Comparison of ENCODE assay signal across 1 cellular context in the genomic region with DNA sequence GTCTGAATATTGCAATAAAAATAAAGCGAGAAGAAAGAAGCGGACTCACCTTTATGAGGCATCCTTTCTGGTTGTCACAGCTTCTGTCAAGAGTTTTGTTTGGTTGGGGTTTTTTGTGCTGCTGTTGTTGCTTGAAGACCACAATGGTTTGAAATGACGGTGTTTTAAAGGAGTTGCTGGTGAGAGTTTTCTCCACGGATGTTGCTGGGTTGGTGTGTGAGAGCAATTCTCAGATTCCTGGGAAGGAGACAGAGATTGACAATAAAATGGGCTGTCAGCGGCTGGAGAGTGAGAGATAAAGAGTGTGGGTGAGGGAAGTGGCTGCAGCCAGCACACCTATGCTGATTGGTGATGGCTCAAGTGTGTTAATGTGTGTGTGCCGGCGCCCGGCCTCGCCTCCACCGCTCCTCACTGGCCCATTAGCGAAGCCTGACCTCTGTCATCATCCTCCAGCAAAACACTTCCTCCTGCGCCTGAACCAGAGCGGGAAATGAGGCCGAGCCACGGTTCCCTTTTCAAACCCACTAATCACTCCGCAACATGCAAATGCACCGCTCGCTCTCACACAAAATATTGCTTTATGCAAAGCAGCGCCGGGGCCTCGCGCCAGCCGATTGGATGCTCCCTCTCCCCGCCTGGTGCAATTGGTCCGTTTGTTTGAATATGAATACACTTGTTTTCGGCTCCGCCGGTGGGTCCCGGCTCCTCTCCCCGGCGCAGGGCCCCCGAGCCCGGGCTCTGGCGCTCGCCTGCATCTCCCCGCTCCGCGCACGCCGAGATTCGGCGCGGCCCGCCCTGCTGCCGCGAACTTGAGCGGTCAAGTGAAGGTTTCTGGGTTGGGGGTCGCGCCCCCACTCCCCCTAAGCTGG.
TF ChIP-seq lines count a peak whose summit lies in the region.

A gene (minus strand): TSS at position 544 of the 869 bp plus-strand sequence. CDS start 4,911 bp downstream, outside the sequence.

TF ChIP-seq in HEK293, 187 proteins besides CTCF, POLR2A, EP300 and RAD21 (continued from another document and continues in another):
- TF ChIP-seq, protein P1, sequence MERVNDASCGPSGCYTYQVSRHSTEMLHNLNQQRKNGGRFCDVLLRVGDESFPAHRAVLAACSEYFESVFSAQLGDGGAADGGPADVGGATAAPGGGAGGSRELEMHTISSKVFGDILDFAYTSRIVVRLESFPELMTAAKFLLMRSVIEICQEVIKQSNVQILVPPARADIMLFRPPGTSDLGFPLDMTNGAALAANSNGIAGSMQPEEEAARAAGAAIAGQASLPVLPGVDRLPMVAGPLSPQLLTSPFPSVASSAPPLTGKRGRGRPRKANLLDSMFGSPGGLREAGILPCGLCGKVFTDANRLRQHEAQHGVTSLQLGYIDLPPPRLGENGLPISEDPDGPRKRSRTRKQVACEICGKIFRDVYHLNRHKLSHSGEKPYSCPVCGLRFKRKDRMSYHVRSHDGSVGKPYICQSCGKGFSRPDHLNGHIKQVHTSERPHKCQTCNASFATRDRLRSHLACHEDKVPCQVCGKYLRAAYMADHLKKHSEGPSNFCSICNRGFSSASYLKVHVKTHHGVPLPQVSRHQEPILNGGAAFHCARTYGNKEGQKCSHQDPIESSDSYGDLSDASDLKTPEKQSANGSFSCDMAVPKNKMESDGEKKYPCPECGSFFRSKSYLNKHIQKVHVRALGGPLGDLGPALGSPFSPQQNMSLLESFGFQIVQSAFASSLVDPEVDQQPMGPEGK (tag by site-specific recombination; IDR thresholded peaks at IDR 0.05) = peak; percentile 35; the same call in 1 of the 2 replicates
- TF ChIP-seq, protein P2, sequence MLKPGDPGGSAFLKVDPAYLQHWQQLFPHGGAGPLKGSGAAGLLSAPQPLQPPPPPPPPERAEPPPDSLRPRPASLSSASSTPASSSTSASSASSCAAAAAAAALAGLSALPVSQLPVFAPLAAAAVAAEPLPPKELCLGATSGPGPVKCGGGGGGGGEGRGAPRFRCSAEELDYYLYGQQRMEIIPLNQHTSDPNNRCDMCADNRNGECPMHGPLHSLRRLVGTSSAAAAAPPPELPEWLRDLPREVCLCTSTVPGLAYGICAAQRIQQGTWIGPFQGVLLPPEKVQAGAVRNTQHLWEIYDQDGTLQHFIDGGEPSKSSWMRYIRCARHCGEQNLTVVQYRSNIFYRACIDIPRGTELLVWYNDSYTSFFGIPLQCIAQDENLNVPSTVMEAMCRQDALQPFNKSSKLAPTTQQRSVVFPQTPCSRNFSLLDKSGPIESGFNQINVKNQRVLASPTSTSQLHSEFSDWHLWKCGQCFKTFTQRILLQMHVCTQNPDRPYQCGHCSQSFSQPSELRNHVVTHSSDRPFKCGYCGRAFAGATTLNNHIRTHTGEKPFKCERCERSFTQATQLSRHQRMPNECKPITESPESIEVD (tag by site-specific recombination; IDR thresholded peaks at IDR 0.05) = 0 out of 2 replicates have a peak, but pooled peaks have one; percentile 8
- TF ChIP-seq ZNF777 (tag by site-specific recombination; IDR thresholded peaks at IDR 0.05; ENCODE audit: borderline replicate concordance) = no peak
- TF ChIP-seq ZFP37 (tag by site-specific recombination; IDR thresholded peaks at IDR 0.05) = no peak
- no peak for TF ChIP-seq ZNF341 (tag by site-specific recombination; IDR thresholded peaks at IDR 0.05; ENCODE audit: low read depth)
- TF ChIP-seq ZNF600 (tag by site-specific recombination; IDR thresholded peaks at IDR 0.05) = peak; percentile 97; the same call in 1 of the 2 replicates
- TF ChIP-seq, protein P3, sequence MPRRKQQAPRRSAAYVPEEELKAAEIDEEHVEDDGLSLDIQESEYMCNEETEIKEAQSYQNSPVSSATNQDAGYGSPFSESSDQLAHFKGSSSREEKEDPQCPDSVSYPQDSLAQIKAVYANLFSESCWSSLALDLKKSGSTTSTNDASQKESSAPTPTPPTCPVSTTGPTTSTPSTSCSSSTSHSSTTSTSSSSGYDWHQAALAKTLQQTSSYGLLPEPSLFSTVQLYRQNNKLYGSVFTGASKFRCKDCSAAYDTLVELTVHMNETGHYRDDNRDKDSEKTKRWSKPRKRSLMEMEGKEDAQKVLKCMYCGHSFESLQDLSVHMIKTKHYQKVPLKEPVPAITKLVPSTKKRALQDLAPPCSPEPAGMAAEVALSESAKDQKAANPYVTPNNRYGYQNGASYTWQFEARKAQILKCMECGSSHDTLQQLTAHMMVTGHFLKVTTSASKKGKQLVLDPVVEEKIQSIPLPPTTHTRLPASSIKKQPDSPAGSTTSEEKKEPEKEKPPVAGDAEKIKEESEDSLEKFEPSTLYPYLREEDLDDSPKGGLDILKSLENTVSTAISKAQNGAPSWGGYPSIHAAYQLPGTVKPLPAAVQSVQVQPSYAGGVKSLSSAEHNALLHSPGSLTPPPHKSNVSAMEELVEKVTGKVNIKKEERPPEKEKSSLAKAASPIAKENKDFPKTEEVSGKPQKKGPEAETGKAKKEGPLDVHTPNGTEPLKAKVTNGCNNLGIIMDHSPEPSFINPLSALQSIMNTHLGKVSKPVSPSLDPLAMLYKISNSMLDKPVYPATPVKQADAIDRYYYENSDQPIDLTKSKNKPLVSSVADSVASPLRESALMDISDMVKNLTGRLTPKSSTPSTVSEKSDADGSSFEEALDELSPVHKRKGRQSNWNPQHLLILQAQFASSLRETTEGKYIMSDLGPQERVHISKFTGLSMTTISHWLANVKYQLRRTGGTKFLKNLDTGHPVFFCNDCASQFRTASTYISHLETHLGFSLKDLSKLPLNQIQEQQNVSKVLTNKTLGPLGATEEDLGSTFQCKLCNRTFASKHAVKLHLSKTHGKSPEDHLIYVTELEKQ (tag by site-specific recombination; IDR thresholded peaks at IDR 0.05; ENCODE audit: borderline replicate concordance) = peak; percentile 86
- TF ChIP-seq, protein P4, sequence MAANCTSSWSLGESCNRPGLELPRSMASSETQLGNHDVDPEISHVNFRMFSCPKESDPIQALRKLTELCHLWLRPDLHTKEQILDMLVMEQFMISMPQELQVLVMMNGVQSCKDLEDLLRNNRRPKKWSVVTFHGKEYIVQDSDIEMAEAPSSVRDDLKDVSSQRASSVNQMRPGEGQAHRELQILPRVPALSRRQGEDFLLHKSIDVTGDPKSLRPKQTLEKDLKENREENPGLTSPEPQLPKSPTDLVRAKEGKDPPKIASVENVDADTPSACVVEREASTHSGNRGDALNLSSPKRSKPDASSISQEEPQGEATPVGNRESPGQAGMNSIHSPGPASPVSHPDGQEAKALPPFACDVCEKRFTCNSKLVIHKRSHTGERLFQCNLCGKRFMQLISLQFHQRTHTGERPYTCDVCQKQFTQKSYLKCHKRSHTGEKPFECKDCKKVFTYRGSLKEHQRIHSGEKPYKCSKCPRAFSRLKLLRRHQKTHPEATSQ (tag by site-specific recombination; IDR thresholded peaks at IDR 0.05) = no peak
- no peak for TF ChIP-seq ZNF585B (tag by site-specific recombination; IDR thresholded peaks at IDR 0.05)
- TF ChIP-seq KLF9 (tag by site-specific recombination; IDR thresholded peaks at IDR 0.05; ENCODE audit: low read depth) = no peak
- TF ChIP-seq ZNF660 (tag by site-specific recombination; IDR thresholded peaks at IDR 0.05) = no peak
- TF ChIP-seq, protein P5, sequence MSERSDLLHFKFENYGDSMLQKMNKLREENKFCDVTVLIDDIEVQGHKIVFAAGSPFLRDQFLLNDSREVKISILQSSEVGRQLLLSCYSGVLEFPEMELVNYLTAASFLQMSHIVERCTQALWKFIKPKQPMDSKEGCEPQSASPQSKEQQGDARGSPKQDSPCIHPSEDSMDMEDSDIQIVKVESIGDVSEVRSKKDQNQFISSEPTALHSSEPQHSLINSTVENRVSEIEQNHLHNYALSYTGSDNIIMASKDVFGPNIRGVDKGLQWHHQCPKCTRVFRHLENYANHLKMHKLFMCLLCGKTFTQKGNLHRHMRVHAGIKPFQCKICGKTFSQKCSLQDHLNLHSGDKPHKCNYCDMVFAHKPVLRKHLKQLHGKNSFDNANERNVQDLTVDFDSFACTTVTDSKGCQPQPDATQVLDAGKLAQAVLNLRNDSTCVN (tag by site-specific recombination; optimal IDR thresholded peaks at IDR 0.05) = peak; percentile 65
- TF ChIP-seq, protein P6, sequence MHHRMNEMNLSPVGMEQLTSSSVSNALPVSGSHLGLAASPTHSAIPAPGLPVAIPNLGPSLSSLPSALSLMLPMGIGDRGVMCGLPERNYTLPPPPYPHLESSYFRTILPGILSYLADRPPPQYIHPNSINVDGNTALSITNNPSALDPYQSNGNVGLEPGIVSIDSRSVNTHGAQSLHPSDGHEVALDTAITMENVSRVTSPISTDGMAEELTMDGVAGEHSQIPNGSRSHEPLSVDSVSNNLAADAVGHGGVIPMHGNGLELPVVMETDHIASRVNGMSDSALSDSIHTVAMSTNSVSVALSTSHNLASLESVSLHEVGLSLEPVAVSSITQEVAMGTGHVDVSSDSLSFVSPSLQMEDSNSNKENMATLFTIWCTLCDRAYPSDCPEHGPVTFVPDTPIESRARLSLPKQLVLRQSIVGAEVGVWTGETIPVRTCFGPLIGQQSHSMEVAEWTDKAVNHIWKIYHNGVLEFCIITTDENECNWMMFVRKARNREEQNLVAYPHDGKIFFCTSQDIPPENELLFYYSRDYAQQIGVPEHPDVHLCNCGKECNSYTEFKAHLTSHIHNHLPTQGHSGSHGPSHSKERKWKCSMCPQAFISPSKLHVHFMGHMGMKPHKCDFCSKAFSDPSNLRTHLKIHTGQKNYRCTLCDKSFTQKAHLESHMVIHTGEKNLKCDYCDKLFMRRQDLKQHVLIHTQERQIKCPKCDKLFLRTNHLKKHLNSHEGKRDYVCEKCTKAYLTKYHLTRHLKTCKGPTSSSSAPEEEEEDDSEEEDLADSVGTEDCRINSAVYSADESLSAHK (tag by site-specific recombination; IDR thresholded peaks at IDR 0.05) = 0 out of 2 replicates have a peak, but pooled peaks have one; percentile 10
- TF ChIP-seq ZNF670 (tag by site-specific recombination; IDR thresholded peaks at IDR 0.05; ENCODE audit: low read depth) = no peak
- TF ChIP-seq ZNF654 (tag by site-specific recombination; IDR thresholded peaks at IDR 0.05; ENCODE audit: low read depth) = no peak
- TF ChIP-seq ZBTB7A (tag by site-specific recombination; IDR thresholded peaks at IDR 0.05; ENCODE audit: low read depth) = no peak
- peak; percentile 60 for TF ChIP-seq ZNF335 (tag by site-specific recombination; conservative IDR thresholded peaks at IDR 0.05)
- TF ChIP-seq, protein P7, sequence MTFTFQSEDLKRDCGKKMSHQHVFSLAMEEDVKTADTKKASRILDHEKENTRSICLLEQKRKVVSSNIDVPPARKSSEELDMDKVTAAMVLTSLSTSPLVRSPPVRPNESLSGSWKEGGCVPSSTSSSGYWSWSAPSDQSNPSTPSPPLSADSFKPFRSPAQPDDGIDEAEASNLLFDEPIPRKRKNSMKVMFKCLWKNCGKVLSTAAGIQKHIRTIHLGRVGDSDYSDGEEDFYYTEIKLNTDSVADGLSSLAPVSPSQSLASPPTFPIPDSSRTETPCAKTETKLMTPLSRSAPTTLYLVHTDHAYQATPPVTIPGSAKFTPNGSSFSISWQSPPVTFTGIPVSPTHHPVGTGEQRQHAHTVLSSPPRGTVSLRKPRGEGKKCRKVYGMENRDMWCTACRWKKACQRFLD (tag by site-specific recombination; IDR thresholded peaks at IDR 0.05) = no peak
- no peak for TF ChIP-seq ZNF510 (tag by site-specific recombination; IDR thresholded peaks at IDR 0.05; ENCODE audit: insufficient replicate concordance)
- peak; percentile 41; the same call in 1 of the 2 replicates for TF ChIP-seq PRDM1 (tag by site-specific recombination; IDR thresholded peaks at IDR 0.05)
- TF ChIP-seq ZNF558 (tag by site-specific recombination; IDR thresholded peaks at IDR 0.05) = peak; percentile 39; the same call in 1 of the 2 replicates
- TF ChIP-seq ZNF610 (tag by site-specific recombination; IDR thresholded peaks at IDR 0.05; ENCODE audit: borderline replicate concordance) = peak; percentile 93
- no peak for TF ChIP-seq ZNF530 (tag by site-specific recombination; IDR thresholded peaks at IDR 0.05; ENCODE audit: low read depth)
- no peak for TF ChIP-seq ZNF664 (tag by site-specific recombination; IDR thresholded peaks at IDR 0.05)
- TF ChIP-seq ZNF112 (tag by site-specific recombination; IDR thresholded peaks at IDR 0.05) = no peak
- TF ChIP-seq ZNF501 (tag by site-specific recombination; IDR thresholded peaks at IDR 0.05) = peak; percentile 69; the same call in 1 of the 2 replicates
- no peak for TF ChIP-seq ZNF211 (tag by site-specific recombination; IDR thresholded peaks at IDR 0.05; ENCODE audit: low read depth)
- no peak for TF ChIP-seq ZNF324 (tag by site-specific recombination; IDR thresholded peaks at IDR 0.05)
- TF ChIP-seq ZNF843 (tag by site-specific recombination; IDR thresholded peaks at IDR 0.05) = peak; percentile 74
- TF ChIP-seq ZNF132 (tag by site-specific recombination; IDR thresholded peaks at IDR 0.05; ENCODE audit: borderline replicate concordance) = no peak
- TF ChIP-seq, protein P8, sequence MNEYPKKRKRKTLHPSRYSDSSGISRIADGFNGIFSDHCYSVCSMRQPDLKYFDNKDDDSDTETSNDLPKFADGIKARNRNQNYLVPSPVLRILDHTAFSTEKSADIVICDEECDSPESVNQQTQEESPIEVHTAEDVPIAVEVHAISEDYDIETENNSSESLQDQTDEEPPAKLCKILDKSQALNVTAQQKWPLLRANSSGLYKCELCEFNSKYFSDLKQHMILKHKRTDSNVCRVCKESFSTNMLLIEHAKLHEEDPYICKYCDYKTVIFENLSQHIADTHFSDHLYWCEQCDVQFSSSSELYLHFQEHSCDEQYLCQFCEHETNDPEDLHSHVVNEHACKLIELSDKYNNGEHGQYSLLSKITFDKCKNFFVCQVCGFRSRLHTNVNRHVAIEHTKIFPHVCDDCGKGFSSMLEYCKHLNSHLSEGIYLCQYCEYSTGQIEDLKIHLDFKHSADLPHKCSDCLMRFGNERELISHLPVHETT (tag by site-specific recombination; IDR thresholded peaks at IDR 0.05) = no peak
- TF ChIP-seq, protein P9, sequence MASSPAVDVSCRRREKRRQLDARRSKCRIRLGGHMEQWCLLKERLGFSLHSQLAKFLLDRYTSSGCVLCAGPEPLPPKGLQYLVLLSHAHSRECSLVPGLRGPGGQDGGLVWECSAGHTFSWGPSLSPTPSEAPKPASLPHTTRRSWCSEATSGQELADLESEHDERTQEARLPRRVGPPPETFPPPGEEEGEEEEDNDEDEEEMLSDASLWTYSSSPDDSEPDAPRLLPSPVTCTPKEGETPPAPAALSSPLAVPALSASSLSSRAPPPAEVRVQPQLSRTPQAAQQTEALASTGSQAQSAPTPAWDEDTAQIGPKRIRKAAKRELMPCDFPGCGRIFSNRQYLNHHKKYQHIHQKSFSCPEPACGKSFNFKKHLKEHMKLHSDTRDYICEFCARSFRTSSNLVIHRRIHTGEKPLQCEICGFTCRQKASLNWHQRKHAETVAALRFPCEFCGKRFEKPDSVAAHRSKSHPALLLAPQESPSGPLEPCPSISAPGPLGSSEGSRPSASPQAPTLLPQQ (tag by site-specific recombination; IDR thresholded peaks at IDR 0.05) = peak; percentile 99
